Comparison of ENCODE assay signal across 9 cellular contexts in genomic region chr6:167827062-167827587, GRCh38. TPM values are rescaled to one million over a fixed set of nuclear protein-coding genes. Genes with fewer than 3 reads are reported as not detected.
DNase-seq lines count a peak whose midpoint lies in the region; ATAC-seq and TF ChIP-seq lines count a peak whose summit lies in the region.
"Had no signal": no experiment of that assay in that cellular context is flagged by ENCODE, and none has a peak within 500 bp of the region (broad histone marks: within the 10 kb centered on the region; RNA-seq: fewer than 3 reads in every experiment).

No MANE protein-coding gene starts in this region.

- H3K9me2 ChIP-seq in PC-9 (ENCODE audit: insufficient read depth) = no peaks in the 10 kb centered on the region

- peaks cover 51% of the 10 kb centered on the region for H3K4me1 Mint-ChIP-seq in neural progenitor cell

- no peaks in the 10 kb centered on the region for H3K36me3 ChIP-seq in PC-9 (ENCODE audit: low read depth)
- no peaks in the 10 kb centered on the region for H3K36me3 ChIP-seq in endocrine pancreas (ENCODE audit: control insufficient read depth, insufficient read depth, low read length)
- H3K36me3 ChIP-seq in neural progenitor cell = peaks cover 3% of the 10 kb centered on the region
- H3K36me3 ChIP-seq: neutrophil had no signal

- H3K27me3 ChIP-seq in AG04450 (ENCODE audit: control insufficient read depth, insufficient read depth, low read length) = peaks cover 2% of the 10 kb centered on the region
- H3K27me3 ChIP-seq in PC-9 (ENCODE audit: insufficient read depth, low read depth) = no peaks in the 10 kb centered on the region
- no peaks in the 10 kb centered on the region for H3K27me3 ChIP-seq in endocrine pancreas (ENCODE audit: control insufficient read depth, insufficient read depth, low read length)
- H3K27me3 ChIP-seq in neural progenitor cell = no peaks in the 10 kb centered on the region

- H3K4me3 Mint-ChIP-seq in neural progenitor cell = peak overlapping the region; percentile 98

- H3F3A ChIP-seq in PC-9 (ENCODE audit: insufficient read depth, low read depth) (peaks cover 23% of the 10 kb centered on the region; the same call in 1 of the 2 replicates), neural progenitor cell (ENCODE audit: low read depth) (peaks cover 30% of the 10 kb centered on the region)

- BruUV-seq in PC-9 (replicated peaks; lab: Mats Ljungman, UMichigan) = no TSS peak

- H3K27ac ChIP-seq in AG04450 (ENCODE audit: low read depth, low read length) (no peak overlapping the region), PC-9 (no peak overlapping the region), neural progenitor cell (no peak overlapping the region)
- H3K27ac ChIP-seq: neutrophil had no signal

- H4K20me1 ChIP-seq in PC-9 (ENCODE audit: insufficient read depth) (peaks cover 19% of the 10 kb centered on the region), neural progenitor cell (ENCODE audit: low read depth) (peaks cover 47% of the 10 kb centered on the region)

- H3K4me3 ChIP-seq in AG04450 (ENCODE audit: low read depth, low read length) = peak overlapping the region; percentile 72
- peak overlapping the region; percentile 97; the same call in 1 of the 2 replicates for H3K4me3 ChIP-seq in PC-9
- no peak overlapping the region for H3K4me3 ChIP-seq in endocrine pancreas (ENCODE audit: control insufficient read depth, insufficient read depth, low read length)
- peak overlapping the region; percentile 81 for H3K4me3 ChIP-seq in neural progenitor cell

- peaks cover 8% of the 10 kb centered on the region for H3K36me3 Mint-ChIP-seq in neural progenitor cell

- POLR2A ChIA-PET in AG04450 (lab: Yijun Ruan, JAX) (no interaction called here), PC-9 (lab: Charles Lee; ENCODE audit: unreplicated experiment) (interaction anchor here (0.6 kb wide), 1 partner anchor 68 kb away, joined by 3 read pairs; no protein-coding TSS in a partner anchor)

- no peak for TF ChIP-seq CTCF in AG04450 (IDR thresholded peaks at IDR 0.05; ENCODE audit: low read depth, low read length)
- TF ChIP-seq CTCF in PC-9 (conservative IDR thresholded peaks at IDR 0.05) = no peak
- no peak for TF ChIP-seq CTCF in neural progenitor cell (IDR thresholded peaks at IDR 0.05)

- H3K9ac ChIP-seq in endocrine pancreas (ENCODE audit: control insufficient read depth, insufficient read depth, low read length) (peak overlapping the region; percentile 13), neural progenitor cell (no peak overlapping the region)

- H3K4me1 ChIP-seq in PC-9 (replicated peaks; ENCODE audit: insufficient read depth) (peaks cover 38% of the 10 kb centered on the region), endocrine pancreas (ENCODE audit: control insufficient read depth, insufficient read depth, low read length) (peaks cover 36% of the 10 kb centered on the region), neural progenitor cell (peaks cover 29% of the 10 kb centered on the region)

- H3K9me3 ChIP-seq in AG04450 (ENCODE audit: control insufficient read depth, insufficient read depth, low read length) (peaks cover 6% of the 10 kb centered on the region; the same call in 1 of the 2 replicates), PC-9 (ENCODE audit: insufficient read depth, low read depth) (no peaks in the 10 kb centered on the region), endocrine pancreas (ENCODE audit: control insufficient read depth, low read length) (no peaks in the 10 kb centered on the region), neural progenitor cell (ENCODE audit: low read depth) (no peaks in the 10 kb centered on the region)
- H3K9me3 ChIP-seq: neutrophil had no signal

- CTCF ChIA-PET in AG04450 (lab: Charles Lee) (interaction anchor here (3.9 kb wide), 1 partner anchor 72 kb away, joined by 19 read pairs; no protein-coding TSS in a partner anchor), PC-9 (lab: Charles Lee) (interaction anchor here (0.7 kb wide), 1 partner anchor 24 kb away, joined by 3 read pairs; no protein-coding TSS in a partner anchor)

- peaks cover 3% of the 10 kb centered on the region for H3K9me3 Mint-ChIP-seq in neural progenitor cell

- peaks cover 47% of the 10 kb centered on the region for H3K79me2 ChIP-seq in PC-9 (ENCODE audit: low read depth)
- H3K79me2 ChIP-seq in neural progenitor cell (ENCODE audit: low read depth) = peaks cover 54% of the 10 kb centered on the region

- no peak for DNase-seq in AG04450 (ENCODE audit: low read depth, low spot score)
- peak in 1 of 2 experiments; percentile 46 for DNase-seq in PC-9
- DNase-seq in neural progenitor cell (ENCODE audit: low spot score) = no peak
- DNase-seq in midbrain (lab: John Stamatoyannopoulos, UW) = no peak
- DNase-seq in mucosa of gallbladder (ENCODE audit: low spot score) = no peak

- intact Hi-C loops in PC-9 (cut with micrococcal nuclease; ENCODE audit: unreplicated experiment) = loop anchor here (5.0 to 10.0 kb wide), 3 partner anchors 35 to 72 kb away; no protein-coding TSS in a partner anchor

- peaks cover 7% of the 10 kb centered on the region for H3K27me3 Mint-ChIP-seq in neural progenitor cell (ENCODE audit: insufficient read depth, low read depth)

- H3K27ac Mint-ChIP-seq in neural progenitor cell = no peak overlapping the region

- no peak overlapping the region for H2AFZ ChIP-seq in PC-9
- no peak overlapping the region for H2AFZ ChIP-seq in neural progenitor cell (replicated peaks)

- H3K4me2 ChIP-seq in PC-9 = no peak overlapping the region
- H3K4me2 ChIP-seq in neural progenitor cell = peak overlapping the region; percentile 90

- ATAC-seq in GM18511 (IDR thresholded peaks at IDR 0.05; ENCODE audit: unreplicated experiment) (peak; percentile 44), HG02852 (IDR thresholded peaks at IDR 0.05; ENCODE audit: unreplicated experiment) (peak; percentile 39)

RNA-seq across cellular contexts. Expression of gene AFDN, which starts 0.4 kb away (rescaled TPM):
- 20.7 and 26.6 TPM in 2 replicates for polyA plus RNA-seq in AG04450 (2011; rRNA removed)
- 43.3 and 51.8 TPM in 2 replicates for polyA minus RNA-seq in AG04450 (2011; rRNA and poly(A)+ RNA removed)
- 101 and 108 TPM in 2 replicates for total RNA-seq in PC-9 (2021)
- total RNA-seq in neural progenitor cell (ENCODE audit: low replicate concordance) = 261 and 357 TPM in 2 replicates
- total RNA-seq in mucosa of gallbladder = 226 TPM
